Comparison of ENCODE assay signal across 1 cellular context in genomic region chr1:179877586-179878265, GRCh38.
A peak's percentile ranks its signal among the peaks of the same experiment; 100 is the strongest.
TF ChIP-seq lines count a peak whose summit lies in the region.

TSS of gene TOR1AIP2 (minus strand) at chr1:179877803. CDS start at chr1:179852665, 25,138 bp downstream.

TF ChIP-seq in GM12878, 131 proteins besides CTCF, POLR2A, EP300 and RAD21 (continued from another document):
- TF ChIP-seq, protein P1, sequence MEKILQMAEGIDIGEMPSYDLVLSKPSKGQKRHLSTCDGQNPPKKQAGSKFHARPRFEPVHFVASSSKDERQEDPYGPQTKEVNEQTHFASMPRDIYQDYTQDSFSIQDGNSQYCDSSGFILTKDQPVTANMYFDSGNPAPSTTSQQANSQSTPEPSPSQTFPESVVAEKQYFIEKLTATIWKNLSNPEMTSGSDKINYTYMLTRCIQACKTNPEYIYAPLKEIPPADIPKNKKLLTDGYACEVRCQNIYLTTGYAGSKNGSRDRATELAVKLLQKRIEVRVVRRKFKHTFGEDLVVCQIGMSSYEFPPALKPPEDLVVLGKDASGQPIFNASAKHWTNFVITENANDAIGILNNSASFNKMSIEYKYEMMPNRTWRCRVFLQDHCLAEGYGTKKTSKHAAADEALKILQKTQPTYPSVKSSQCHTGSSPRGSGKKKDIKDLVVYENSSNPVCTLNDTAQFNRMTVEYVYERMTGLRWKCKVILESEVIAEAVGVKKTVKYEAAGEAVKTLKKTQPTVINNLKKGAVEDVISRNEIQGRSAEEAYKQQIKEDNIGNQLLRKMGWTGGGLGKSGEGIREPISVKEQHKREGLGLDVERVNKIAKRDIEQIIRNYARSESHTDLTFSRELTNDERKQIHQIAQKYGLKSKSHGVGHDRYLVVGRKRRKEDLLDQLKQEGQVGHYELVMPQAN (conservative IDR thresholded peaks at IDR 0.05) = 0 out of 2 replicates have a peak, but pooled peaks have one; percentile 57
- TF ChIP-seq, protein P2, sequence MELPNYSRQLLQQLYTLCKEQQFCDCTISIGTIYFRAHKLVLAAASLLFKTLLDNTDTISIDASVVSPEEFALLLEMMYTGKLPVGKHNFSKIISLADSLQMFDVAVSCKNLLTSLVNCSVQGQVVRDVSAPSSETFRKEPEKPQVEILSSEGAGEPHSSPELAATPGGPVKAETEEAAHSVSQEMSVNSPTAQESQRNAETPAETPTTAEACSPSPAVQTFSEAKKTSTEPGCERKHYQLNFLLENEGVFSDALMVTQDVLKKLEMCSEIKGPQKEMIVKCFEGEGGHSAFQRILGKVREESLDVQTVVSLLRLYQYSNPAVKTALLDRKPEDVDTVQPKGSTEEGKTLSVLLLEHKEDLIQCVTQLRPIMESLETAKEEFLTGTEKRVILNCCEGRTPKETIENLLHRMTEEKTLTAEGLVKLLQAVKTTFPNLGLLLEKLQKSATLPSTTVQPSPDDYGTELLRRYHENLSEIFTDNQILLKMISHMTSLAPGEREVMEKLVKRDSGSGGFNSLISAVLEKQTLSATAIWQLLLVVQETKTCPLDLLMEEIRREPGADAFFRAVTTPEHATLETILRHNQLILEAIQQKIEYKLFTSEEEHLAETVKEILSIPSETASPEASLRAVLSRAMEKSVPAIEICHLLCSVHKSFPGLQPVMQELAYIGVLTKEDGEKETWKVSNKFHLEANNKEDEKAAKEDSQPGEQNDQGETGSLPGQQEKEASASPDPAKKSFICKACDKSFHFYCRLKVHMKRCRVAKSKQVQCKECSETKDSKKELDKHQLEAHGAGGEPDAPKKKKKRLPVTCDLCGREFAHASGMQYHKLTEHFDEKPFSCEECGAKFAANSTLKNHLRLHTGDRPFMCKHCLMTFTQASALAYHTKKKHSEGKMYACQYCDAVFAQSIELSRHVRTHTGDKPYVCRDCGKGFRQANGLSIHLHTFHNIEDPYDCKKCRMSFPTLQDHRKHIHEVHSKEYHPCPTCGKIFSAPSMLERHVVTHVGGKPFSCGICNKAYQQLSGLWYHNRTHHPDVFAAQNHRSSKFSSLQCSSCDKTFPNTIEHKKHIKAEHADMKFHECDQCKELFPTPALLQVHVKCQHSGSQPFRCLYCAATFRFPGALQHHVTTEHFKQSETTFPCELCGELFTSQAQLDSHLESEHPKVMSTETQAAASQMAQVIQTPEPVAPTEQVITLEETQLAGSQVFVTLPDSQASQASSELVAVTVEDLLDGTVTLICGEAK (IDR thresholded peaks at IDR 0.05; ENCODE audit: borderline replicate concordance) = peak; percentile 94
- TF ChIP-seq KLF5 (IDR thresholded peaks at IDR 0.05; ENCODE audit: partially characterized antibody) = no peak
- peak in 1 of 2 experiments; percentile 36; a peak in 1 of 4 replicates for TF ChIP-seq BHLHE40 (IDR thresholded peaks at IDR 0.05; ENCODE audit: borderline replicate concordance in 1 of 2, low read depth in 2 of 2, low read length in 1 of 2)
- TF ChIP-seq TARDBP (IDR thresholded peaks at IDR 0.05; ENCODE audit: borderline replicate concordance) = 0 out of 2 replicates have a peak, but pooled peaks have one; percentile 26
- TF ChIP-seq STAT1 (conservative IDR thresholded peaks at IDR 0.05) = peak; percentile 50; the same call in 1 of the 2 replicates
- TF ChIP-seq POLR2AphosphoS2 (IDR thresholded peaks at IDR 0.05; ENCODE audit: low read depth, low read length) = peak; percentile 92
- TF ChIP-seq CBX5 (IDR thresholded peaks at IDR 0.05; ENCODE audit: low read depth) = 0 out of 2 replicates have a peak, but pooled peaks have one; percentile 11
- peak; percentile 67 for TF ChIP-seq RUNX3 (IDR thresholded peaks at IDR 0.05; ENCODE audit: low read length)
- TF ChIP-seq CBFB (IDR thresholded peaks at IDR 0.05; ENCODE audit: low read depth) = no peak; the same call in 1 of the 2 replicates
- peak; percentile 52; the same call in 1 of the 2 replicates for TF ChIP-seq KDM1A (IDR thresholded peaks at IDR 0.05; ENCODE audit: borderline replicate concordance)
- TF ChIP-seq SREBF2 (IDR thresholded peaks at IDR 0.05; ENCODE audit: low read length) = no peak
- peak; percentile 74 for TF ChIP-seq PAX5 (IDR thresholded peaks at IDR 0.05; ENCODE audit: borderline replicate concordance, low read depth, low read length)
- peak; percentile 91 for TF ChIP-seq CREM (IDR thresholded peaks at IDR 0.05; ENCODE audit: low read depth)
- TF ChIP-seq, protein P3, sequence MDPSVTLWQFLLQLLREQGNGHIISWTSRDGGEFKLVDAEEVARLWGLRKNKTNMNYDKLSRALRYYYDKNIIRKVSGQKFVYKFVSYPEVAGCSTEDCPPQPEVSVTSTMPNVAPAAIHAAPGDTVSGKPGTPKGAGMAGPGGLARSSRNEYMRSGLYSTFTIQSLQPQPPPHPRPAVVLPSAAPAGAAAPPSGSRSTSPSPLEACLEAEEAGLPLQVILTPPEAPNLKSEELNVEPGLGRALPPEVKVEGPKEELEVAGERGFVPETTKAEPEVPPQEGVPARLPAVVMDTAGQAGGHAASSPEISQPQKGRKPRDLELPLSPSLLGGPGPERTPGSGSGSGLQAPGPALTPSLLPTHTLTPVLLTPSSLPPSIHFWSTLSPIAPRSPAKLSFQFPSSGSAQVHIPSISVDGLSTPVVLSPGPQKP (IDR thresholded peaks at IDR 0.05; ENCODE audit: low read depth, low read length) = peak; percentile 58; the same call in 1 of the 2 replicates
- TF ChIP-seq IKZF1 (conservative IDR thresholded peaks at IDR 0.05) = peak; percentile 78
- no peak for TF ChIP-seq NFXL1 (IDR thresholded peaks at IDR 0.05; ENCODE audit: borderline replicate concordance)
- TF ChIP-seq, protein P4, sequence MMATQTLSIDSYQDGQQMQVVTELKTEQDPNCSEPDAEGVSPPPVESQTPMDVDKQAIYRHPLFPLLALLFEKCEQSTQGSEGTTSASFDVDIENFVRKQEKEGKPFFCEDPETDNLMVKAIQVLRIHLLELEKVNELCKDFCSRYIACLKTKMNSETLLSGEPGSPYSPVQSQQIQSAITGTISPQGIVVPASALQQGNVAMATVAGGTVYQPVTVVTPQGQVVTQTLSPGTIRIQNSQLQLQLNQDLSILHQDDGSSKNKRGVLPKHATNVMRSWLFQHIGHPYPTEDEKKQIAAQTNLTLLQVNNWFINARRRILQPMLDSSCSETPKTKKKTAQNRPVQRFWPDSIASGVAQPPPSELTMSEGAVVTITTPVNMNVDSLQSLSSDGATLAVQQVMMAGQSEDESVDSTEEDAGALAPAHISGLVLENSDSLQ (IDR thresholded peaks at IDR 0.05) = peak; percentile 34; the same call in 1 of the 2 replicates
- peak; percentile 81 for TF ChIP-seq SMAD1 (IDR thresholded peaks at IDR 0.05; ENCODE audit: low read depth, partially characterized antibody)
- peak; percentile 28 for TF ChIP-seq RELA (IDR thresholded peaks at IDR 0.05; ENCODE audit: borderline replicate concordance, partially characterized antibody)
- TF ChIP-seq MLLT1 (IDR thresholded peaks at IDR 0.05) = 0 out of 2 replicates have a peak, but pooled peaks have one; percentile 56
- peak; percentile 91 for TF ChIP-seq CREB1 (IDR thresholded peaks at IDR 0.05; ENCODE audit: low read depth)
- TF ChIP-seq HDAC6 (IDR thresholded peaks at IDR 0.05; ENCODE audit: unreplicated experiment) = no peak
- TF ChIP-seq PML (IDR thresholded peaks at IDR 0.05; ENCODE audit: low read length) = peak; percentile 82
- TF ChIP-seq TAF1 (IDR thresholded peaks at IDR 0.05; ENCODE audit: borderline replicate concordance, low read depth, low read length) = peak; percentile 93
- 0 out of 2 replicates have a peak, but pooled peaks have one; percentile 41 for TF ChIP-seq NBN (IDR thresholded peaks at IDR 0.05)
- TF ChIP-seq RBBP5 (conservative IDR thresholded peaks at IDR 0.05) = no peak
- TF ChIP-seq SMC3 (IDR thresholded peaks at IDR 0.05; ENCODE audit: borderline replicate concordance, low read length) = no peak
- peak; percentile 73 for TF ChIP-seq YY1 (IDR thresholded peaks at IDR 0.05; ENCODE audit: low read depth, low read length)
- TF ChIP-seq GABPA (IDR thresholded peaks at IDR 0.05; ENCODE audit: low read depth) = peak; percentile 96
- peak; percentile 27; the same call in 1 of the 2 replicates for TF ChIP-seq ZNF687 (IDR thresholded peaks at IDR 0.05)
TF ChIP-seq in GM12878: peak in this region for 33.
